In genomic region chr18:57437433-57437781, GRCh38 we compare ENCODE assay signal across 1 cellular context.
TF ChIP-seq lines count a peak whose summit lies in the region.

No MANE protein-coding gene starts in this region.

TF ChIP-seq in HCT116, 20 proteins besides CTCF, POLR2A, EP300 and RAD21 (continued from another document):
- TF ChIP-seq, protein P1, sequence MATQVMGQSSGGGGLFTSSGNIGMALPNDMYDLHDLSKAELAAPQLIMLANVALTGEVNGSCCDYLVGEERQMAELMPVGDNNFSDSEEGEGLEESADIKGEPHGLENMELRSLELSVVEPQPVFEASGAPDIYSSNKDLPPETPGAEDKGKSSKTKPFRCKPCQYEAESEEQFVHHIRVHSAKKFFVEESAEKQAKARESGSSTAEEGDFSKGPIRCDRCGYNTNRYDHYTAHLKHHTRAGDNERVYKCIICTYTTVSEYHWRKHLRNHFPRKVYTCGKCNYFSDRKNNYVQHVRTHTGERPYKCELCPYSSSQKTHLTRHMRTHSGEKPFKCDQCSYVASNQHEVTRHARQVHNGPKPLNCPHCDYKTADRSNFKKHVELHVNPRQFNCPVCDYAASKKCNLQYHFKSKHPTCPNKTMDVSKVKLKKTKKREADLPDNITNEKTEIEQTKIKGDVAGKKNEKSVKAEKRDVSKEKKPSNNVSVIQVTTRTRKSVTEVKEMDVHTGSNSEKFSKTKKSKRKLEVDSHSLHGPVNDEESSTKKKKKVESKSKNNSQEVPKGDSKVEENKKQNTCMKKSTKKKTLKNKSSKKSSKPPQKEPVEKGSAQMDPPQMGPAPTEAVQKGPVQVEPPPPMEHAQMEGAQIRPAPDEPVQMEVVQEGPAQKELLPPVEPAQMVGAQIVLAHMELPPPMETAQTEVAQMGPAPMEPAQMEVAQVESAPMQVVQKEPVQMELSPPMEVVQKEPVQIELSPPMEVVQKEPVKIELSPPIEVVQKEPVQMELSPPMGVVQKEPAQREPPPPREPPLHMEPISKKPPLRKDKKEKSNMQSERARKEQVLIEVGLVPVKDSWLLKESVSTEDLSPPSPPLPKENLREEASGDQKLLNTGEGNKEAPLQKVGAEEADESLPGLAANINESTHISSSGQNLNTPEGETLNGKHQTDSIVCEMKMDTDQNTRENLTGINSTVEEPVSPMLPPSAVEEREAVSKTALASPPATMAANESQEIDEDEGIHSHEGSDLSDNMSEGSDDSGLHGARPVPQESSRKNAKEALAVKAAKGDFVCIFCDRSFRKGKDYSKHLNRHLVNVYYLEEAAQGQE (IDR thresholded peaks at IDR 0.05; ENCODE audit: low read depth), result no peak
- TF ChIP-seq MAX (IDR thresholded peaks at IDR 0.05) (no peak), EZH2phosphoT487 (IDR thresholded peaks at IDR 0.05; ENCODE audit: borderline replicate concordance) (no peak), FOSL1 (IDR thresholded peaks at IDR 0.05; ENCODE audit: low read depth) (no peak)
